In the genomic region with DNA sequence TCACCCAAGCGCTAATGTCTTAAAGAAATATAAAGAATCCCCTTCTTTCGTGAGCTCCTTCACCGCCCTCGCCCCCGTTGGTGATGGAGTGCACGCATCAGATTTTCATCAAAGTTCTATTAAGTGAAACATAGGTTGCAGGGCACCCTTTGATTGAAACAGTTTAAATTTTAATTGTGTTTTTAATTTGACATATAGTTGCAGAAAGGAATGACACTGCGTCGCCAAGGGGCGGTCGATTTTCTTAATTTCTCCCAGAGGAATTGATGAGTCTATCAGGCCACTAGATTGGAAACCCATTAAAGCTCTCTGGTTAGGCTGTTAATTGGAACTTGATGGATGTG, we compare ENCODE assay signal across 16 cellular contexts. TPM values are rescaled to one million over a fixed set of nuclear protein-coding genes. Genes with fewer than 3 reads are reported as not detected.
A peak's percentile ranks its signal among the peaks of the same experiment; 100 is the strongest.
DNase-seq lines count a peak whose midpoint lies in the region; ATAC-seq and TF ChIP-seq lines count a peak whose summit lies in the region.
"Had no signal": no experiment of that assay in that cellular context is flagged by ENCODE, and none has a peak within 500 bp of the region (broad histone marks: within the 10 kb centered on the region; RNA-seq: fewer than 3 reads in every experiment).

No MANE protein-coding gene starts in this region.

- peaks cover 57% of the 10 kb centered on the region for H3K27me3 ChIP-seq in CD4-positive, CD25-positive, alpha-beta regulatory T cell (ENCODE audit: control insufficient read depth, insufficient read depth, low read length)
- H3K27me3 ChIP-seq in CD8-positive, alpha-beta T cell (ENCODE audit: insufficient read depth, low read length): peaks cover 77% of the 10 kb centered on the region
- H3K27me3 ChIP-seq in thyroid gland: peaks cover 70% of the 10 kb centered on the region

- H3K9me3 Mint-ChIP-seq in CD4-positive, CD25-positive, alpha-beta regulatory T cell: peaks cover 0 to 9% (median 0%) of the 10 kb centered on the region in 7 donors
- no peaks in the 10 kb centered on the region for H3K9me3 Mint-ChIP-seq in CD8-positive, alpha-beta T cell
- H3K9me3 Mint-ChIP-seq in WTC11 (no peaks in the 10 kb centered on the region), endothelial cell (ENCODE audit: unreplicated experiment) (no peaks in the 10 kb centered on the region)
- no peaks in the 10 kb centered on the region for H3K9me3 Mint-ChIP-seq in naive thymus-derived CD8-positive, alpha-beta T cell

- POLR2A ChIA-PET in CD8-positive, alpha-beta T cell (lab: Charles Lee): interaction anchor here (0.6 kb wide), 1 partner anchor 10 kb away, joined by 3 read pairs; a partner anchor contains a TSS
- POLR2A ChIA-PET in WTC11 (lab: Charles Lee): no interaction called here
- POLR2A ChIA-PET in naive thymus-derived CD8-positive, alpha-beta T cell (lab: Charles Lee): interaction anchor here (0.6 to 1.2 kb wide), 2 partner anchors 10 to 17 kb away, joined by 3 read pairs; a partner anchor contains a TSS

- WGBS in thyroid gland, 2 donors: 6 to 11% methylated on average over 10 of the region's 10 CpGs

- H3K4me1 ChIP-seq in CD4-positive, CD25-positive, alpha-beta regulatory T cell (ENCODE audit: control insufficient read depth, insufficient read depth, low read length, poor library complexity, severe bottlenecking): peaks cover 77% of the 10 kb centered on the region
- H3K4me1 ChIP-seq in CD8-positive, alpha-beta T cell (ENCODE audit: insufficient read depth, low read length): peaks cover 75% of the 10 kb centered on the region
- peaks cover 0 to 23% of the 10 kb centered on the region in 2 donors for H3K4me1 ChIP-seq in thyroid gland

- no peak for DNase-seq in CD4-positive, CD25-positive, alpha-beta regulatory T cell
- no peak for DNase-seq in CD8-positive, alpha-beta T cell
- DNase-seq in WTC11 (ENCODE audit: low spot score) (no peak), thyroid gland (no peak), endothelial cell (ENCODE audit: low spot score) (no peak)
- DNase-seq in naive thymus-derived CD8-positive, alpha-beta T cell: no peak
- no peak for DNase-seq in NK-92 treated with Interleukin-12 subunit alpha and Interleukin-12 subunit beta, amount 100 ng/mL, for 24 hours (lab: John Stamatoyannopoulos, UW)
- DNase-seq: ACHN, Calu3, EL, KBM-7, NCI-H1105, NCI-H1694 had no signal

- H3K4me3 Mint-ChIP-seq in CD4-positive, CD25-positive, alpha-beta regulatory T cell: peak overlapping the region in 3 of 4 donors; percentile 56 to 86 (median 71)
- H3K4me3 Mint-ChIP-seq in CD8-positive, alpha-beta T cell: peak overlapping the region; percentile 29
- H3K4me3 Mint-ChIP-seq in WTC11 (peak overlapping the region; percentile 67), endothelial cell (ENCODE audit: unreplicated experiment) (no peak overlapping the region)
- H3K4me3 Mint-ChIP-seq in naive thymus-derived CD8-positive, alpha-beta T cell: peak overlapping the region in 8 of 10 donors; percentile 15 to 74 (median 58)

- peaks cover 86% of the 10 kb centered on the region for H3K27me3 Mint-ChIP-seq in CD4-positive, CD25-positive, alpha-beta regulatory T cell
- H3K27me3 Mint-ChIP-seq in CD8-positive, alpha-beta T cell (ENCODE audit: low read depth): peaks cover 77% of the 10 kb centered on the region
- H3K27me3 Mint-ChIP-seq in WTC11 (ENCODE audit: low read depth): peaks cover 100% of the 10 kb centered on the region
- peaks cover 66 to 91% (median 73%) of the 10 kb centered on the region in 5 donors for H3K27me3 Mint-ChIP-seq in naive thymus-derived CD8-positive, alpha-beta T cell
- peaks cover 49% of the 10 kb centered on the region for H3K27me3 Mint-ChIP-seq in endothelial cell (ENCODE audit: unreplicated experiment)

- H3K27ac Mint-ChIP-seq in CD4-positive, CD25-positive, alpha-beta regulatory T cell: peak overlapping the region in 1 of 3 donors; percentile 35
- no peak overlapping the region for H3K27ac Mint-ChIP-seq in CD8-positive, alpha-beta T cell
- no peak overlapping the region for H3K27ac Mint-ChIP-seq in WTC11
- peak overlapping the region in 3 of 10 donors; percentile 1 to 16 (median 15) for H3K27ac Mint-ChIP-seq in naive thymus-derived CD8-positive, alpha-beta T cell
- no peak overlapping the region for H3K27ac Mint-ChIP-seq in endothelial cell (ENCODE audit: unreplicated experiment)

- TF ChIP-seq CTCF in CD8-positive, alpha-beta T cell (IDR thresholded peaks at IDR 0.05): no peak
- TF ChIP-seq CTCF in WTC11 (IDR thresholded peaks at IDR 0.05): no peak
- no peak for TF ChIP-seq CTCF in thyroid gland (IDR thresholded peaks at IDR 0.05)
- TF ChIP-seq CTCF in endothelial cell (IDR thresholded peaks at IDR 0.05; ENCODE audit: unreplicated experiment): no peak

- no peak overlapping the region for H3K4me3 ChIP-seq in CD4-positive, CD25-positive, alpha-beta regulatory T cell (ENCODE audit: low read depth, low read length)
- H3K4me3 ChIP-seq in CD8-positive, alpha-beta T cell (ENCODE audit: low read depth, low read length): no peak overlapping the region
- H3K4me3 ChIP-seq in thyroid gland (replicated peaks in 1 of 3): no peak overlapping the region

- peaks cover 17 to 74% (median 42%) of the 10 kb centered on the region in 4 donors for H3K4me1 Mint-ChIP-seq in CD4-positive, CD25-positive, alpha-beta regulatory T cell
- peaks cover 64% of the 10 kb centered on the region for H3K4me1 Mint-ChIP-seq in CD8-positive, alpha-beta T cell (ENCODE audit: low read depth)
- H3K4me1 Mint-ChIP-seq in WTC11: peaks cover 73% of the 10 kb centered on the region
- peaks cover 28 to 81% (median 66%) of the 10 kb centered on the region in 4 donors for H3K4me1 Mint-ChIP-seq in naive thymus-derived CD8-positive, alpha-beta T cell
- peaks cover 33% of the 10 kb centered on the region for H3K4me1 Mint-ChIP-seq in endothelial cell (ENCODE audit: unreplicated experiment)

- ATAC-seq in CD4-positive, CD25-positive, alpha-beta regulatory T cell (ENCODE audit: low read depth in 2 of 2): no peak
- no peak for ATAC-seq in CD8-positive, alpha-beta T cell
- no peak for ATAC-seq in WTC11
- ATAC-seq in naive thymus-derived CD8-positive, alpha-beta T cell: no peak
- ATAC-seq: Right ventricle myocardium inferior had no signal

- no peak overlapping the region for H3K27ac ChIP-seq in CD4-positive, CD25-positive, alpha-beta regulatory T cell (ENCODE audit: insufficient read depth, low read length, poor library complexity, severe bottlenecking)
- H3K27ac ChIP-seq in CD8-positive, alpha-beta T cell (ENCODE audit: low read depth, low read length): no peak overlapping the region
- H3K27ac ChIP-seq in thyroid gland: no peak overlapping the region
- H3K27ac ChIP-seq: C4-2B had no signal

- no peaks in the 10 kb centered on the region for H3K9me3 ChIP-seq in CD4-positive, CD25-positive, alpha-beta regulatory T cell (ENCODE audit: control insufficient read depth in 2 of 2, low read length in 2 of 2)
- H3K9me3 ChIP-seq in CD8-positive, alpha-beta T cell (ENCODE audit: low read length): no peaks in the 10 kb centered on the region
- no peaks in the 10 kb centered on the region for H3K9me3 ChIP-seq in thyroid gland

- TF ChIP-seq POLR2A in thyroid gland (IDR thresholded peaks at IDR 0.05): no peak

- intact Hi-C loops in CD8-positive, alpha-beta T cell (cut with DNase I, micrococcal nuclease): no loop called here
- intact Hi-C loops in thyroid gland (cut with DNase I): no loop called here

- no peaks in the 10 kb centered on the region for H3K36me3 ChIP-seq in CD4-positive, CD25-positive, alpha-beta regulatory T cell (ENCODE audit: control insufficient read depth, insufficient read depth, low read length)
- H3K36me3 ChIP-seq in CD8-positive, alpha-beta T cell (ENCODE audit: insufficient read depth, low read length): no peaks in the 10 kb centered on the region
- H3K36me3 ChIP-seq in thyroid gland: no peaks in the 10 kb centered on the region

- H3K36me3 Mint-ChIP-seq in CD4-positive, CD25-positive, alpha-beta regulatory T cell: no peaks in the 10 kb centered on the region
- no peaks in the 10 kb centered on the region for H3K36me3 Mint-ChIP-seq in CD8-positive, alpha-beta T cell
- H3K36me3 Mint-ChIP-seq in WTC11: peaks cover 3% of the 10 kb centered on the region; the same call in 1 of the 2 replicates
- H3K36me3 Mint-ChIP-seq in naive thymus-derived CD8-positive, alpha-beta T cell: no peaks in the 10 kb centered on the region
- no peaks in the 10 kb centered on the region for H3K36me3 Mint-ChIP-seq in endothelial cell (ENCODE audit: low read depth, unreplicated experiment)

- CTCF ChIA-PET in CD8-positive, alpha-beta T cell (lab: Charles Lee): interaction anchor here (0.9 kb wide), 1 partner anchor 11 kb away, joined by 3 read pairs; no protein-coding TSS in a partner anchor
- CTCF ChIA-PET in WTC11 (lab: Charles Lee): interaction anchor here (2.0 kb wide), 1 partner anchor 101 kb away, joined by 13 read pairs; no protein-coding TSS in a partner anchor

TF ChIP-seq in WTC11, 78 proteins besides CTCF, POLR2A, EP300 and RAD21 (continues in another document):
- no peak for TF ChIP-seq ZNF317 (CRISPR knock-in tag; IDR thresholded peaks at IDR 0.05; ENCODE audit: borderline replicate concordance, low read depth)
- TF ChIP-seq FOXK1 (CRISPR knock-in tag; IDR thresholded peaks at IDR 0.05): no peak

RNA-seq across cellular contexts. Expression of a gene that starts 4.1 kb away (rescaled TPM):
- total RNA-seq in CD4-positive, CD25-positive, alpha-beta regulatory T cell: not detected
- polyA plus RNA-seq in CD4-positive, CD25-positive, alpha-beta regulatory T cell: under 1 TPM in 1 of 4 donors, not detected in 3; 0.37 TPM
- total RNA-seq in CD8-positive, alpha-beta T cell: not detected
- total RNA-seq in WTC11 (2021) (0.59 to 1.7 TPM (median 1.4 TPM) in 3 replicates), thyroid gland (not detected), endothelial cell (ENCODE audit: unreplicated experiment) (not detected)
- total RNA-seq in naive thymus-derived CD8-positive, alpha-beta T cell: not detected
- not detected for polyA plus RNA-seq in naive thymus-derived CD8-positive, alpha-beta T cell
- total RNA-seq: Calu3, H4, Right ventricle myocardium inferior had no signal

RNA-seq across cellular contexts. Expression of a gene that starts 8.0 kb away (rescaled TPM):
- not detected for total RNA-seq in CD4-positive, CD25-positive, alpha-beta regulatory T cell
- not detected for polyA plus RNA-seq in CD4-positive, CD25-positive, alpha-beta regulatory T cell
- total RNA-seq in CD8-positive, alpha-beta T cell: under 1 TPM; 0.35 to 0.47 TPM
- total RNA-seq in WTC11 (2021) (0.23 TPM in 1 of 3 replicates, not detected in the others), thyroid gland (not detected), endothelial cell (ENCODE audit: unreplicated experiment) (not detected)
- not detected for total RNA-seq in naive thymus-derived CD8-positive, alpha-beta T cell
- polyA plus RNA-seq in naive thymus-derived CD8-positive, alpha-beta T cell: not detected
- total RNA-seq: Calu3, Right ventricle myocardium inferior had no signal

RNA-seq across cellular contexts. Expression of a gene that starts 10.4 kb away (rescaled TPM):
- 162 TPM for total RNA-seq in CD4-positive, CD25-positive, alpha-beta regulatory T cell
- 100 to 1,000 TPM; 311 to 369 (median 336) TPM for polyA plus RNA-seq in CD4-positive, CD25-positive, alpha-beta regulatory T cell
- 100 to 1,000 TPM; 166 to 167 TPM for total RNA-seq in CD8-positive, alpha-beta T cell
- total RNA-seq in WTC11 (2021): 180 to 192 TPM (median 186 TPM) in 3 replicates
- 100 to 1,000 TPM; 170 to 173 TPM for total RNA-seq in naive thymus-derived CD8-positive, alpha-beta T cell
- 100 to 1,000 TPM; 217 to 247 (median 243) TPM for polyA plus RNA-seq in naive thymus-derived CD8-positive, alpha-beta T cell
- total RNA-seq in thyroid gland: 100 to 1,000 TPM in 1 of 4 donors, 10 to 100 TPM in 3; 67.9 to 117 (median 88.0) TPM
- 107 TPM for total RNA-seq in endothelial cell (ENCODE audit: unreplicated experiment)
